ENCODE assay signal across 27 cellular contexts in the genomic region with DNA sequence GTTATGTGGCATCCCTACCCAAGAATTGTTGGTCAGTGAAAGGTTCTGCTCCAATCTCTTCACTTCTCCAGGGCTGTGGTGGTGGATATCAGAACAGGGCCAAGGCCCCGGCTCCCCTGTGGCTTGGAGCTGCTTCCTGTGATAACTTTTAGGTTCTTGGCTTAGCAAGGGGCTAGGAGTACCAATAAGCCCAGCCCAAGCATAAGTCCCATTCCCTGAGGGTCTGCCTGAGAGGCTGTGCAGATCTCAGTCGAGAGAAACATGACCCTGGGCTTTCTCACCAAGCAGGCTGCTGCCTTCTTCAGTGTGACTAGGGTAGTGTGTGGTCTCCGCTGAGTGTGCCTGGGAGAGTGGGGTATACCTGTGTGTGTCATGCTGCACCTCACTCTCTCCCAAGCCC.
"Had no signal": no experiment of that assay in that cellular context is flagged by ENCODE, and none has a peak within 500 bp of the region (broad histone marks: within the 10 kb centered on the region; RNA-seq: fewer than 3 reads in every experiment).

No MANE protein-coding gene starts in this region.

- ATAC-seq: activated CD8-positive, alpha-beta memory T cell treated with anti-CD3 and anti-CD28 coated beads, Interleukin-2, amount 10 ng/mL, durations not matched to agents 7 days and 5 days; gastroesophageal sphincter; left cardiac atrium; left ventricle myocardium superior; naive thymus-derived CD4-positive, alpha-beta T cell; psoas muscle; SK-N-SH treated with all-trans-retinoic acid at 6 μM for 48 hours; WTC11 had no signal

- H3K27ac Mint-ChIP-seq: activated CD4-positive, alpha-beta memory T cell treated with anti-CD3 and anti-CD28 coated beads, Interleukin-2, amount 10 ng/mL, durations not matched to agents 7 days and 5 days; activated CD4-positive, alpha-beta T cell treated with anti-CD3 and anti-CD28 coated beads, Interleukin-2, amount 10 ng/mL, durations not matched to agents 7 days and 5 days; activated CD8-positive, alpha-beta memory T cell treated with anti-CD3 and anti-CD28 coated beads, Interleukin-2, amount 10 ng/mL, durations not matched to agents 7 days and 5 days; activated naive CD8-positive, alpha-beta T cell treated with anti-CD3 and anti-CD28 coated beads for 36 hours; mesothelial cell of epicardium; WTC11 had no signal

- H3K4me3 Mint-ChIP-seq: activated CD4-positive, alpha-beta memory T cell treated with anti-CD3 and anti-CD28 coated beads, Interleukin-2, amount 10 ng/mL, durations not matched to agents 7 days and 5 days; activated CD4-positive, alpha-beta T cell treated with anti-CD3 and anti-CD28 coated beads, Interleukin-2, amount 10 ng/mL, durations not matched to agents 7 days and 5 days; activated CD8-positive, alpha-beta memory T cell treated with anti-CD3 and anti-CD28 coated beads, Interleukin-2, amount 10 ng/mL, durations not matched to agents 7 days and 5 days; activated naive CD8-positive, alpha-beta T cell treated with anti-CD3 and anti-CD28 coated beads for 36 hours; mesothelial cell of epicardium; naive thymus-derived CD4-positive, alpha-beta T cell; WTC11 had no signal

- DNase-seq: activated CD4-positive, alpha-beta memory T cell treated with anti-CD3 and anti-CD28 coated beads, Interleukin-2, amount 10 ng/mL, durations not matched to agents 7 days and 5 days; activated CD4-positive, alpha-beta T cell treated with anti-CD3 and anti-CD28 coated beads for 1 hour; activated CD4-positive, alpha-beta T cell treated with anti-CD3 and anti-CD28 coated beads, Interleukin-2, amount 10 ng/mL, durations not matched to agents 7 days and 5 days; activated CD8-positive, alpha-beta memory T cell treated with anti-CD3 and anti-CD28 coated beads, Interleukin-2, amount 10 ng/mL, durations not matched to agents 7 days and 5 days; activated gamma-delta T cell; activated naive CD8-positive, alpha-beta T cell treated with anti-CD3 and anti-CD28 coated beads for 36 hours; brain microvascular endothelial cell; cortex of kidney; islet precursor cell; left cardiac atrium; left ventricle myocardium superior; mammary epithelial cell; naive thymus-derived CD4-positive, alpha-beta T cell; psoas muscle; sigmoid colon; small intestine; stimulated activated CD4-positive, alpha-beta T cell treated with anti-CD3 and anti-CD28 coated beads, Interleukin-1b, Interleukin-23, amount 100 ng/mL, for 48 hours; stimulated activated naive CD4-positive, alpha-beta T cell; T-helper 2 cell; testis; transverse colon had no signal

- H3K9me3 Mint-ChIP-seq: activated CD4-positive, alpha-beta memory T cell treated with anti-CD3 and anti-CD28 coated beads, Interleukin-2, amount 10 ng/mL, durations not matched to agents 7 days and 5 days; activated CD4-positive, alpha-beta T cell treated with anti-CD3 and anti-CD28 coated beads, Interleukin-2, amount 10 ng/mL, durations not matched to agents 7 days and 5 days; activated naive CD8-positive, alpha-beta T cell treated with anti-CD3 and anti-CD28 coated beads for 36 hours; mesothelial cell of epicardium; WTC11 had no signal

- H3K9me3 ChIP-seq: gastroesophageal sphincter, psoas muscle, sigmoid colon, testis, transverse colon had no signal

- H3K27me3 ChIP-seq: brain microvascular endothelial cell, gastroesophageal sphincter, hepatocyte, sigmoid colon, testis, transverse colon had no signal

- H3K27ac ChIP-seq: brain microvascular endothelial cell, gastroesophageal sphincter, hepatocyte, parathyroid adenoma, psoas muscle, sigmoid colon, testis, transverse colon had no signal

- H3K27me3 Mint-ChIP-seq: activated CD4-positive, alpha-beta memory T cell treated with anti-CD3 and anti-CD28 coated beads, Interleukin-2, amount 10 ng/mL, durations not matched to agents 7 days and 5 days; activated CD4-positive, alpha-beta T cell treated with anti-CD3 and anti-CD28 coated beads, Interleukin-2, amount 10 ng/mL, durations not matched to agents 7 days and 5 days; activated CD8-positive, alpha-beta memory T cell treated with anti-CD3 and anti-CD28 coated beads, Interleukin-2, amount 10 ng/mL, durations not matched to agents 7 days and 5 days; activated naive CD8-positive, alpha-beta T cell treated with anti-CD3 and anti-CD28 coated beads for 36 hours; naive thymus-derived CD4-positive, alpha-beta T cell had no signal

- H3K4me3 ChIP-seq: gastroesophageal sphincter, hepatocyte, psoas muscle, sigmoid colon, testis, transverse colon had no signal
